Comparison of ENCODE assay signal across 8 cellular contexts in the genomic region with DNA sequence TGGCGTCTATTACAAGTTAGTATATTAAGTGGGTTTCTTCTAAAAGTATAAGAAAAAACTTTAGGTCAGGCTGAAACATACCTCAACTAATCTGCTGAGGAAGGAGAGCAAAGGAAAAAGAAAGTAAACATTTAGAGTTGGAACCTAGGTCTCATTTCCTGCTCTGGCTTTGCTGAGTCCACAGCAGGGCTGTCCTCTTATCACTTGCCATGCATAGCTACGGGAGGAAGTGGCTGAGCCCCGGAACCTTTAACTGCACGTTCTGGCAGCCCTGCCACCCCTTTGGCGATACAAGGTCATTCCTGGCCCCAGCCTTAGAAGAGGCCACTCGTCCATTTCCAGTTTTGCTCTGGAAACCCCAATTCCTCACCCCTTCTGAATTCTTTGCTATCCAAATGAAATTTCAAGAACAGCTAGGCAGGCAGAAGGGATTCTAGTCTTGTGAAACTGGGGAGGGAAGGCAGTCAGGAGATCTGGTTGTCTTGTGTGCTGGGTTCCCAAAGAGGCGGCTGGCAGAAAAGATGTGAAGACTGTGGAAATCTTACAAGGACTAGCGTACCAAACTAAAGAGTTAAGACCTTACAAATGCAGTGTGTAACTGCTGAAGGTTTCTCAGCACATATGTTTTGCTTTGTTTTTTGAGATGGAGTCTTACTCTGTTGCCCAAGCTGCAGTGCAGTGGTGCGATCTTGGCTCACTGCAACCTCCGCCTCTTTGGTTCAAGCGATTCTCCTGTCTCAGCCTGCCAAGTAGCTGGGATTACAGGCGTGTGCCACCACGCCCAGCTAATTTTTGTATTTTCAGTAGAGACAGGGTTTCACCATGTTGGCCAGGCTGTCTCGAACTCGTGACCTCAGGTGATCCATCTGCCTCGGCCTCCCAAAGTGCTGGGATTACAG. TPM values are rescaled to one million over a fixed set of nuclear protein-coding genes. Genes with fewer than 3 reads are reported as not detected.
DNase-seq lines count a peak whose midpoint lies in the region; ATAC-seq, FAIRE-seq and TF ChIP-seq lines count a peak whose summit lies in the region.

No MANE protein-coding gene starts in this region.

- H3K4me3 ChIP-seq in right lobe of liver (peak overlapping the region in 1 of 3 donors; percentile 22), breast epithelium (no peak overlapping the region)

- TF ChIP-seq CTCF in HFFc6 (IDR thresholded peaks at IDR 0.05) (no peak), right lobe of liver (IDR thresholded peaks at IDR 0.05) (no peak), breast epithelium (IDR thresholded peaks at IDR 0.05) (no peak)

- peaks cover 19% of the 10 kb centered on the region for H3K36me3 Mint-ChIP-seq in HFFc6 (ENCODE audit: low read depth)
- H3K36me3 Mint-ChIP-seq in activated naive CD8-positive, alpha-beta T cell treated with anti-CD3 and anti-CD28 coated beads, Interleukin-2, amount 10 ng/mL, durations not matched to agents 7 days and 5 days = peaks cover 22% of the 10 kb centered on the region

- no peaks in the 10 kb centered on the region for H3K9me3 Mint-ChIP-seq in HFFc6
- H3K9me3 Mint-ChIP-seq in activated naive CD8-positive, alpha-beta T cell treated with anti-CD3 and anti-CD28 coated beads, Interleukin-2, amount 10 ng/mL, durations not matched to agents 7 days and 5 days = no peaks in the 10 kb centered on the region

- H3K36me3 ChIP-seq in right lobe of liver (peaks cover 4 to 17% (median 5%) of the 10 kb centered on the region in 4 donors), breast epithelium (no peaks in the 10 kb centered on the region)

- peak overlapping the region; percentile 27; the same call in 1 of the 2 replicates for H3K27ac Mint-ChIP-seq in HFFc6
- H3K27ac Mint-ChIP-seq in activated naive CD8-positive, alpha-beta T cell treated with anti-CD3 and anti-CD28 coated beads, Interleukin-2, amount 10 ng/mL, durations not matched to agents 7 days and 5 days = peak overlapping the region; percentile 90

- TF ChIP-seq POLR2A in right lobe of liver (IDR thresholded peaks at IDR 0.05) = no peak
- TF ChIP-seq POLR2A in breast epithelium (IDR thresholded peaks at IDR 0.05) = no peak

- WGBS in right lobe of liver (ENCODE audit: insufficient coverage, low coverage, low lambda C conversion rate, missing lambda C conversion rate) = 54% methylated on average over 16 of the region's 16 CpGs

- H3K4me1 ChIP-seq in right lobe of liver (peaks cover 0 to 21% (median 7%) of the 10 kb centered on the region in 4 donors), breast epithelium (peaks cover 6 to 8% of the 10 kb centered on the region in 2 donors)

- H3K4me1 Mint-ChIP-seq in HFFc6 (ENCODE audit: low read depth) = peaks cover 12% of the 10 kb centered on the region
- H3K4me1 Mint-ChIP-seq in activated naive CD8-positive, alpha-beta T cell treated with anti-CD3 and anti-CD28 coated beads, Interleukin-2, amount 10 ng/mL, durations not matched to agents 7 days and 5 days = peaks cover 39% of the 10 kb centered on the region

- POLR2A ChIA-PET in activated naive CD8-positive, alpha-beta T cell treated with anti-CD3 and anti-CD28 coated beads, Interleukin-2, amount 10 ng/mL, durations not matched to agents 7 days and 5 days (lab: Charles Lee) = interaction anchor here (0.6 to 7.8 kb wide), 9 partner anchors 21 to 257 kb away, joined by 3 to 111 read pairs (median 5); a partner anchor contains a TSS

- H3K27me3 Mint-ChIP-seq in HFFc6 (ENCODE audit: insufficient read depth) = no peaks in the 10 kb centered on the region; the same call in 1 of the 2 replicates
- H3K27me3 Mint-ChIP-seq in activated naive CD8-positive, alpha-beta T cell treated with anti-CD3 and anti-CD28 coated beads, Interleukin-2, amount 10 ng/mL, durations not matched to agents 7 days and 5 days = no peaks in the 10 kb centered on the region

- DNase-seq in GM18507 (ENCODE audit: extremely low spot score, insufficient read length, low read depth) (no peak), HFFc6 (no peak), NCI-H69 (lab: John Stamatoyannopoulos, UW) (peak; percentile 14), right lobe of liver (peak; percentile 61 to 68 (median 65)), NCI-H1930 (lab: John Stamatoyannopoulos, UW) (no peak), breast epithelium (ENCODE audit: low spot score in 2 of 2) (no peak), SHP77 treated with DMSO at 0.1 percent for 48 hours (lab: John Stamatoyannopoulos, UW) (no peak)
- DNase-seq in activated naive CD8-positive, alpha-beta T cell treated with anti-CD3 and anti-CD28 coated beads, Interleukin-2, amount 10 ng/mL, durations not matched to agents 7 days and 5 days = peak; percentile 54

- H3K27me3 ChIP-seq in right lobe of liver (no peaks in the 10 kb centered on the region), breast epithelium (no peaks in the 10 kb centered on the region)

- no peaks in the 10 kb centered on the region for H3K9me3 ChIP-seq in right lobe of liver
- no peaks in the 10 kb centered on the region for H3K9me3 ChIP-seq in breast epithelium

- H3K27ac ChIP-seq in right lobe of liver (peak overlapping the region; percentile 60 to 71 (median 63)), breast epithelium (no peak overlapping the region)

- no peak overlapping the region for H3K4me3 Mint-ChIP-seq in HFFc6
- H3K4me3 Mint-ChIP-seq in activated naive CD8-positive, alpha-beta T cell treated with anti-CD3 and anti-CD28 coated beads, Interleukin-2, amount 10 ng/mL, durations not matched to agents 7 days and 5 days = peak overlapping the region; percentile 78

- ATAC-seq in activated naive CD8-positive, alpha-beta T cell treated with anti-CD3 and anti-CD28 coated beads, Interleukin-2, amount 10 ng/mL, durations not matched to agents 7 days and 5 days (ENCODE audit: low read depth) = peak; percentile 86
- ATAC-seq in right lobe of liver = peak; percentile 77 to 82 (median 80)

- peak; percentile 88 for FAIRE-seq in GM18507 (lab: Jason Lieb, UNC)

- intact Hi-C loops in right lobe of liver (cut with DNase I) (loop anchor here in 1 of 2 donors (10.0 kb wide), 1 partner anchor 173 kb away; no protein-coding TSS in a partner anchor), breast epithelium (cut with DNase I; ENCODE audit: low total_unique reads) (no loop called here)

RNA-seq across cellular contexts. Expression of a gene that starts 19.1 kb away (rescaled TPM):
- 10 to 100 TPM; 62.6 to 90.9 (median 84.9) TPM for total RNA-seq in HFFc6 (2021; fragmentation: NEBNext Ultra II Directional; extraction: Animal tissue kit (Norgen Biotek cat#: 25700))
- total RNA-seq in activated naive CD8-positive, alpha-beta T cell treated with anti-CD3 and anti-CD28 coated beads, Interleukin-2, amount 10 ng/mL, durations not matched to agents 7 days and 5 days = 10 to 100 TPM; 29.7 to 34.8 TPM
- total RNA-seq in right lobe of liver (10 to 100 TPM; 18.0 to 23.8 (median 19.9) TPM), breast epithelium (10 to 100 TPM; 65.1 to 83.6 (median 70.9) TPM)

Comparison
In these comparisons a context has a peak if more than half of its experiments do, and no peak if none do; other contexts are left out.
1. DNase-seq: peak in NCI-H69 (single experiment), activated naive CD8-positive, alpha-beta T cell treated with anti-CD3 and anti-CD28 coated beads, Interleukin-2, amount 10 ng/mL, durations not matched to agents 7 days and 5 days (single experiment) and right lobe of liver (3 of 3); none in GM18507 (single experiment), HFFc6 (single experiment), NCI-H1930 (0 of 2), breast epithelium (0 of 2) and SHP77 treated with DMSO at 0.1 percent for 48 hours (single experiment).
2. H3K27ac ChIP-seq: peak in right lobe of liver (3 of 3); none in breast epithelium (0 of 2).